In the genomic region with DNA sequence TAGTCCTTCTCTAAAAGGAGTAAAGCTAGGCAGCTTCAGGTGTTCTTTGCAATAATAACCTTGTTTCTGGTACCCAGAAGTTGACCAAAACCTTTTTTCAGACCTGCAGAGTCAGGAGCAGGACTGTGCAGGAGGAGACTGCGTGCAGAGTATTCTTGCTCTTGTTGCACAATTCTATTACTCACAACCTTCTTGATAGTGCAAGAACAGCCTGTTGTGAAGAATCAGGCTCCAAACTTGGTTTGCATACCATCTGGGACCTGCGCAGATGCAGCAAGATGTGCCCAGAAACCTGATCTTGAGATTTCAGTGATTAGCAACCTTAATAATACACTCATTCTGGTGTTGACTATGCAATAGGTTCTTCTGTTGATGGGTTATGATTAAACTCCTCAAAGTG, we compare ENCODE assay signal across 19 cellular contexts.
DNase-seq lines count a peak whose midpoint lies in the region; ATAC-seq, FAIRE-seq and TF ChIP-seq lines count a peak whose summit lies in the region.
"Had no signal": no experiment of that assay in that cellular context is flagged by ENCODE, and none has a peak within 500 bp of the region (broad histone marks: within the 10 kb centered on the region; RNA-seq: fewer than 3 reads in every experiment).

No MANE protein-coding gene starts in this region.

- dilution Hi-C loops in IMR-90 (cut with HindIII; ENCODE audit: low sequenced_read_pairs, unreplicated experiment) = no loop called here

- H2BK5ac ChIP-seq in IMR-90 (ENCODE audit: low read depth, low read length, poor library complexity, severe bottlenecking) = no peak overlapping the region

- no peak for TF ChIP-seq CTCF in IMR-90 (conservative IDR thresholded peaks at IDR 0.05; ENCODE audit: low read depth, low read length)
- TF ChIP-seq CTCF in bronchial epithelial cell (IDR thresholded peaks at IDR 0.05; ENCODE audit: insufficient read depth, low read length, severe bottlenecking) = no peak
- no peak for TF ChIP-seq CTCF in nephron (IDR thresholded peaks at IDR 0.05; ENCODE audit: unreplicated experiment in 3 of 3)
- TF ChIP-seq CTCF in upper lobe of right lung (IDR thresholded peaks at IDR 0.05) = no peak

- peaks cover 65% of the 10 kb centered on the region for H3K4me1 Mint-ChIP-seq in nephron

- ATAC-seq in IMR-90 (ENCODE audit: low read depth) (no peak), GM21528 (IDR thresholded peaks at IDR 0.05; ENCODE audit: low FRiP score, unreplicated experiment) (no peak), upper lobe of right lung (no peak)
- ATAC-seq: A549, K562 had no signal

- H2AK9ac ChIP-seq in IMR-90 (replicated peaks; ENCODE audit: low read depth, low read length, poor library complexity) = no peak overlapping the region

- H3K36me3 ChIP-seq in IMR-90 (ENCODE audit: control insufficient read depth, insufficient read depth, low read length) = no peaks in the 10 kb centered on the region
- H3K36me3 ChIP-seq in bronchial epithelial cell (ENCODE audit: control insufficient read depth, insufficient read depth, low read length) = no peaks in the 10 kb centered on the region
- peaks cover 8% of the 10 kb centered on the region for H3K36me3 ChIP-seq in upper lobe of right lung
- H3K36me3 ChIP-seq: Peyer's patch had no signal

- no peak for DNase-seq in IMR-90
- DNase-seq in NCI-H524 treated with DMSO at 0.1 percent for 48 hours (lab: John Stamatoyannopoulos, UW) = peak; percentile 46
- DNase-seq in bronchial epithelial cell (ENCODE audit: low read depth) = peak; percentile 25
- DNase-seq in T1000 (lab: John Stamatoyannopoulos, UW) = no peak
- DNase-seq in upper lobe of right lung = no peak
- DNase-seq: Caco-2; CD4-positive, alpha-beta T cell; GF-D8; GM23248; HCEC 1CT; NCI-H1436 treated with DMSO at 0.1 percent for 48 hours; NCI-H2029; Peyer's patch; SHP77; SK-N-SH had no signal

- FAIRE-seq in bronchial epithelial cell (lab: Jason Lieb, UNC) = no peak
- FAIRE-seq: A549, K562 had no signal

- H3K27me3 ChIP-seq in IMR-90 (ENCODE audit: control insufficient read depth, insufficient read depth, low read length) = no peaks in the 10 kb centered on the region
- H3K27me3 ChIP-seq in bronchial epithelial cell (ENCODE audit: control insufficient read depth, insufficient read depth, low read length) = no peaks in the 10 kb centered on the region
- no peaks in the 10 kb centered on the region for H3K27me3 ChIP-seq in upper lobe of right lung
- H3K27me3 ChIP-seq: Peyer's patch had no signal

- H4K20me1 ChIP-seq in IMR-90 (ENCODE audit: insufficient read depth, low read length) = no peaks in the 10 kb centered on the region

- no peak overlapping the region for H3K23ac ChIP-seq in IMR-90 (ENCODE audit: low read depth, low read length)

- TF ChIP-seq POLR2A in IMR-90 (IDR thresholded peaks at IDR 0.05; ENCODE audit: low read depth, low read length) = no peak

- H2BK20ac ChIP-seq in IMR-90 (ENCODE audit: low read depth, low read length) = no peak overlapping the region

- H3K9ac ChIP-seq in IMR-90 (ENCODE audit: low read depth, low read length) = no peak overlapping the region
- H3K9ac ChIP-seq: GM23248, SK-N-SH had no signal

- no peak overlapping the region for H4K8ac ChIP-seq in IMR-90 (ENCODE audit: low read depth in 2 of 2, low read length in 2 of 2)

- no peak overlapping the region for H3K18ac ChIP-seq in IMR-90 (ENCODE audit: low read depth, low read length)

- no peaks in the 10 kb centered on the region for H3K9me3 ChIP-seq in IMR-90 (ENCODE audit: control insufficient read depth, insufficient read depth, low read length)
- no peaks in the 10 kb centered on the region for H3K9me3 ChIP-seq in upper lobe of right lung
- H3K9me3 ChIP-seq: A549, Caco-2, Peyer's patch, SK-N-SH had no signal

- no peak overlapping the region for H3K4me3 Mint-ChIP-seq in nephron
- H3K4me3 Mint-ChIP-seq: CD4-positive, alpha-beta T cell had no signal

- no peak overlapping the region for H2AK5ac ChIP-seq in IMR-90 (ENCODE audit: low read depth, low read length)

- no peak overlapping the region for H4K5ac ChIP-seq in IMR-90 (ENCODE audit: low read depth, low read length)

- no peak overlapping the region for H4K91ac ChIP-seq in IMR-90 (ENCODE audit: insufficient read depth, low read depth, low read length)

- no peak overlapping the region for H3K4me2 ChIP-seq in IMR-90 (ENCODE audit: low read depth, low read length)
- H3K4me2 ChIP-seq: A549, SK-N-SH had no signal

- intact Hi-C loops in IMR-90 (cut with micrococcal nuclease) (loop anchor here (5.0 kb wide), 3 partner anchors 163 to 743 kb away; no protein-coding TSS in a partner anchor), upper lobe of right lung (cut with DNase I) (loop anchor here (5.0 kb wide), 1 partner anchor 268 kb away; no protein-coding TSS in a partner anchor)

- H3K14ac ChIP-seq in IMR-90 (replicated peaks; ENCODE audit: low read depth, low read length) = no peak overlapping the region

- H3K36me3 Mint-ChIP-seq in nephron (ENCODE audit: low read depth) = peaks cover 4% of the 10 kb centered on the region

- peaks cover 0 to 16% of the 10 kb centered on the region in 2 experiments; a peak in 3 of 4 replicates for H3K79me1 ChIP-seq in IMR-90 (ENCODE audit: low read depth in 1 of 2, low read length in 2 of 2)

- H3K9me1 ChIP-seq in IMR-90 (ENCODE audit: insufficient read depth, low read length) = no peaks in the 10 kb centered on the region

- H2BK120ac ChIP-seq in IMR-90 (ENCODE audit: low read depth, low read length) = no peak overlapping the region

- H2BK15ac ChIP-seq in IMR-90 (ENCODE audit: low read depth, low read length) = no peak overlapping the region

- BruUV-seq in IMR-90 (replicated peaks; lab: Mats Ljungman, UMichigan) = no TSS peak

- TF ChIP-seq RAD21 in IMR-90 (IDR thresholded peaks at IDR 0.05; ENCODE audit: low read length) = no peak

- POLR2A ChIA-PET in IMR-90 (lab: Charles Lee; ENCODE audit: unreplicated experiment) = no interaction called here

- H3K27ac ChIP-seq in IMR-90 (ENCODE audit: insufficient read depth, low read length) = no peak overlapping the region
- no peak overlapping the region for H3K27ac ChIP-seq in upper lobe of right lung
- H3K27ac ChIP-seq: A549, GM23248, Peyer's patch had no signal

- no peaks in the 10 kb centered on the region for H3K27me3 Mint-ChIP-seq in nephron (ENCODE audit: low read depth)
- H3K27me3 Mint-ChIP-seq: CD4-positive, alpha-beta T cell had no signal

- no peaks in the 10 kb centered on the region for H3K9me3 Mint-ChIP-seq in nephron
- H3K9me3 Mint-ChIP-seq: CD4-positive, alpha-beta T cell had no signal

- no peak overlapping the region for H2AFZ ChIP-seq in IMR-90 (replicated peaks; ENCODE audit: low read length, poor library complexity)
- H2AFZ ChIP-seq: GM23248 had no signal

- CTCF ChIA-PET in IMR-90 (lab: Yijun Ruan, JAX) = no interaction called here

- H3K4me1 ChIP-seq in IMR-90 (ENCODE audit: control insufficient read depth, insufficient read depth, low read length) (peaks cover 12% of the 10 kb centered on the region), upper lobe of right lung (peaks cover 26% of the 10 kb centered on the region)
- H3K4me1 ChIP-seq: A549 had no signal

- 100% methylated on average over 1 of the region's 2 CpGs; no CpG with 5 or more reads in 1 of the 2 experiments for WGBS in IMR-90 (ENCODE audit: extremely low coverage in 2 of 2, insufficient read length in 1 of 2), 2 experiments

- no peak overlapping the region for H3K4ac ChIP-seq in IMR-90 (ENCODE audit: low read depth, low read length)

- peak overlapping the region in 2 of 3 experiments; percentile 36 to 88 for H3K27ac Mint-ChIP-seq in nephron
- H3K27ac Mint-ChIP-seq: CD4-positive, alpha-beta T cell had no signal

- in situ Hi-C loops in IMR-90 (cut with MboI; ENCODE audit: low sequenced_read_pairs) = loop anchor here (5.0 to 10.0 kb wide), 2 partner anchors 273 to 421 kb away; no protein-coding TSS in a partner anchor

- H3K4me3 ChIP-seq in IMR-90 (ENCODE audit: insufficient read depth, low read depth, low read length) = no peak overlapping the region
- no peak overlapping the region for H3K4me3 ChIP-seq in bronchial epithelial cell (ENCODE audit: low read depth, low read length)
- H3K4me3 ChIP-seq in upper lobe of right lung = no peak overlapping the region
- H3K4me3 ChIP-seq: A549, GM23248, K562, Peyer's patch had no signal

- H3K56ac ChIP-seq in IMR-90 (ENCODE audit: extremely low read depth, insufficient read depth, low read length) = no peak overlapping the region

TF ChIP-seq in IMR-90, 13 proteins besides CTCF, POLR2A, EP300 and RAD21:
- TF ChIP-seq CHD1 (IDR thresholded peaks at IDR 0.05; ENCODE audit: low read depth, low read length) = no peak
- peak; percentile 60 for TF ChIP-seq CEBPB (IDR thresholded peaks at IDR 0.05; ENCODE audit: low read depth, low read length)
- TF ChIP-seq, protein P1, sequence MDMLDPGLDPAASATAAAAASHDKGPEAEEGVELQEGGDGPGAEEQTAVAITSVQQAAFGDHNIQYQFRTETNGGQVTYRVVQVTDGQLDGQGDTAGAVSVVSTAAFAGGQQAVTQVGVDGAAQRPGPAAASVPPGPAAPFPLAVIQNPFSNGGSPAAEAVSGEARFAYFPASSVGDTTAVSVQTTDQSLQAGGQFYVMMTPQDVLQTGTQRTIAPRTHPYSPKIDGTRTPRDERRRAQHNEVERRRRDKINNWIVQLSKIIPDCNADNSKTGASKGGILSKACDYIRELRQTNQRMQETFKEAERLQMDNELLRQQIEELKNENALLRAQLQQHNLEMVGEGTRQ (IDR thresholded peaks at IDR 0.05; ENCODE audit: low read depth, low read length) = no peak
- TF ChIP-seq SMC3 (IDR thresholded peaks at IDR 0.05; ENCODE audit: low read depth, low read length) = no peak

Comparison
In these comparisons a context has a peak if more than half of its experiments do, and no peak if none do; other contexts are left out.
1. DNase-seq: peak in NCI-H524 treated with DMSO at 0.1 percent for 48 hours (single experiment) and bronchial epithelial cell (single experiment); none in IMR-90 (single experiment), T1000 (single experiment) and upper lobe of right lung (single experiment).